Comparison of ENCODE assay signal across 18 cellular contexts in the genomic region with DNA sequence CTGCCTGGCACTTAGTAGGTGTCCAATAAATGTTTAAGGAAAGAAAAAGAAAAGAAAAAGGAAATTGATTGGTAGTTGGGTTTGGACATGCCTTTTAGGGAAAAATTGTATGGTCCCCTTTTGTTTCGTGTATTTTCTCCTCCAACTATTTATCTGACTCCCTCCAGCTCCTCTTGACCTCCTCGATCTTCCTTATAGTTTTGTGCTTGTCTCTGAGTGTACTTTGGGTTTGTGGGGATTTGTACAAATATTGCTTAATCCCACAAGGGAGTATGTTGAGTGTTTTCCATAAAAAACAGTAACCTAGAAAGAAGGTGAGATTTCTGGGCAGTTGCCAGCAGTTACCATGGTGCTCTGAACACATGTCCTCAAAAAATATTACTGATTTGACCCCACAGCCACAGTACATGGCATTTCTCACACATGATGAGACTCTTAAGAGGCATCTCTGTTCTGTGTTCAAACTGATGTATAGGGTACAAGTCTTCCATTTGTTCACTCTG. TPM values are rescaled to one million over a fixed set of nuclear protein-coding genes. Genes with fewer than 3 reads are reported as not detected.
DNase-seq lines count a peak whose midpoint lies in the region; ATAC-seq, FAIRE-seq and TF ChIP-seq lines count a peak whose summit lies in the region.
"Had no signal": no experiment of that assay in that cellular context is flagged by ENCODE, and none has a peak within 500 bp of the region (broad histone marks: within the 10 kb centered on the region; RNA-seq: fewer than 3 reads in every experiment).

No MANE protein-coding gene starts in this region.

- H3K4me3 ChIP-seq in HepG2 (replicated peaks in 1 of 3; ENCODE audit: insufficient read depth in 1 of 3, low read depth in 2 of 3, low read length in 3 of 3) (no peak overlapping the region), right lobe of liver (no peak overlapping the region), fibroblast of pulmonary artery (replicated peaks; ENCODE audit: low read depth, low read length) (no peak overlapping the region), spleen (no peak overlapping the region)
- H3K4me3 ChIP-seq: A549 had no signal

- in situ Hi-C loops in HepG2 (cut with HindIII; ENCODE audit: extremely low pct_ligation_motif_present, low pct_unique_long_range_greater_than_20kb): no loop called here

- H4K20me1 ChIP-seq in HepG2 (ENCODE audit: insufficient read depth, low read length): no peaks in the 10 kb centered on the region

- H3K27ac ChIP-seq in HepG2 (ENCODE audit: extremely low read length, insufficient read depth, low read length) (no peak overlapping the region), right lobe of liver (no peak overlapping the region), spleen (peak overlapping the region in 2 of 8 donors; percentile 0 to 65)
- H3K27ac ChIP-seq: A549, C4-2B had no signal

- H3K27me3 ChIP-seq in HepG2 (ENCODE audit: control insufficient read depth in 1 of 2, insufficient read depth in 2 of 2, low read length in 2 of 2) (no peaks in the 10 kb centered on the region; a peak in 1 of 5 replicates), right lobe of liver (no peaks in the 10 kb centered on the region), spleen (replicated peaks in 1 of 7) (no peaks in the 10 kb centered on the region)
- H3K27me3 ChIP-seq: BE2C had no signal

- no peak overlapping the region for H3K4me2 ChIP-seq in HepG2 (ENCODE audit: low read depth, low read length)
- H3K4me2 ChIP-seq: A549 had no signal

- CTCF ChIA-PET in HepG2 (lab: Yijun Ruan, JAX; ENCODE audit: low intra/inter-chr PET ratio, low total read pairs): no interaction called here

- no peak for ATAC-seq in HepG2
- ATAC-seq in right lobe of liver: no peak

- no peak for TF ChIP-seq CTCF in HepG2 (CRISPR knock-in tag; IDR thresholded peaks at IDR 0.05)
- TF ChIP-seq CTCF in right lobe of liver (IDR thresholded peaks at IDR 0.05): no peak
- TF ChIP-seq CTCF in fibroblast of pulmonary artery (IDR thresholded peaks at IDR 0.05; ENCODE audit: low read length, missing control alignments): no peak
- TF ChIP-seq CTCF in spleen (IDR thresholded peaks at IDR 0.05 in 8 of 11, conservative IDR thresholded peaks at IDR 0.05 in 3 of 11): no peak

- H3K4me1 ChIP-seq in HepG2 (ENCODE audit: insufficient read depth, low read length): peaks cover 19% of the 10 kb centered on the region
- no peaks in the 10 kb centered on the region for H3K4me1 ChIP-seq in right lobe of liver
- peaks cover 0 to 7% (median 0%) of the 10 kb centered on the region in 6 donors for H3K4me1 ChIP-seq in spleen
- H3K4me1 ChIP-seq: BE2C had no signal

- TF ChIP-seq EP300 in HepG2 (IDR thresholded peaks at IDR 0.05; ENCODE audit: low read depth in 2 of 2, low read length in 2 of 2) (no peak), HepG2 (CRISPR knock-in tag; IDR thresholded peaks at IDR 0.05; ENCODE audit: borderline replicate concordance) (no peak)

- H2AFZ ChIP-seq in HepG2 (ENCODE audit: low read length): no peak overlapping the region

- TF ChIP-seq RAD21 in HepG2 (CRISPR knock-in tag; IDR thresholded peaks at IDR 0.05): no peak

- no peak for FAIRE-seq in HepG2 (lab: Jason Lieb, UNC)
- FAIRE-seq: A549, GM12891 had no signal

- H3K36me3 ChIP-seq in HepG2 (replicated peaks in 1 of 2; ENCODE audit: control insufficient read depth in 1 of 2, insufficient read depth in 2 of 2, low read length in 2 of 2) (no peaks in the 10 kb centered on the region), right lobe of liver (no peaks in the 10 kb centered on the region), spleen (no peaks in the 10 kb centered on the region)
- H3K36me3 ChIP-seq: BE2C had no signal

- BruUV-seq in HepG2 (replicated peaks; lab: Mats Ljungman, UMichigan): no TSS peak

- WGBS in HepG2 (ENCODE audit: low lambda C conversion rate): 2% methylated on average over 2 of the region's 2 CpGs
- WGBS in right lobe of liver (ENCODE audit: insufficient coverage, low coverage, low lambda C conversion rate, missing lambda C conversion rate): 36% methylated on average over 2 of the region's 2 CpGs
- 66 to 92% (median 86%) methylated on average over 2 of the region's 2 CpGs for WGBS in spleen, 5 donors

- H3K79me2 ChIP-seq in HepG2 (ENCODE audit: insufficient read depth, low read length): no peaks in the 10 kb centered on the region

- POLR2A ChIA-PET in HepG2 (lab: Yijun Ruan, JAX): no interaction called here

- intact Hi-C loops in HepG2 (cut with micrococcal nuclease; ENCODE audit: unreplicated experiment): no loop called here
- intact Hi-C loops in right lobe of liver (cut with DNase I): no loop called here
- intact Hi-C loops in spleen (cut with DNase I; ENCODE audit: low total_unique reads): no loop called here
- intact Hi-C loops in posterior cingulate gyrus (cut with DNase I): no loop called here

- DNase-seq in HepG2 (ENCODE audit: low spot score): peak; percentile 2
- DNase-seq in right lobe of liver: no peak
- DNase-seq in NCI-H69 (lab: John Stamatoyannopoulos, UW): peak; percentile 32
- DNase-seq in fibroblast of pulmonary artery (ENCODE audit: low read depth): peak; percentile 37
- DNase-seq in renal cortical epithelial cell (ENCODE audit: low read depth): peak; percentile 47
- no peak for DNase-seq in spleen
- DNase-seq in SK-N-DZ (ENCODE audit: low spot score): no peak
- no peak for DNase-seq in posterior cingulate gyrus
- DNase-seq: BE2C; CD4-positive, alpha-beta memory T cell; DMS79; GOT3; H9 had no signal

- TF ChIP-seq POLR2A in HepG2 (IDR thresholded peaks at IDR 0.05; ENCODE audit: insufficient read depth in 1 of 2, low read depth in 2 of 2, low read length in 2 of 2) (no peak), right lobe of liver (IDR thresholded peaks at IDR 0.05) (no peak), spleen (IDR thresholded peaks at IDR 0.05) (no peak)

- H3K9me3 ChIP-seq in HepG2 (ENCODE audit: low read length): no peaks in the 10 kb centered on the region
- H3K9me3 ChIP-seq in right lobe of liver: no peaks in the 10 kb centered on the region
- H3K9me3 ChIP-seq in spleen: peaks cover 0 to 2% (median 0%) of the 10 kb centered on the region in 8 donors
- H3K9me3 ChIP-seq: BE2C had no signal

- no peak overlapping the region for H3K9ac ChIP-seq in HepG2 (ENCODE audit: insufficient read depth, low read depth, low read length)

TF ChIP-seq in HepG2, 621 proteins besides CTCF, POLR2A, EP300 and RAD21 (continues in another document):
- TF ChIP-seq, protein P1, sequence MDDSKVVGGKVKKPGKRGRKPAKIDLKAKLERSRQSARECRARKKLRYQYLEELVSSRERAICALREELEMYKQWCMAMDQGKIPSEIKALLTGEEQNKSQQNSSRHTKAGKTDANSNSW (CRISPR knock-in tag; IDR thresholded peaks at IDR 0.05; ENCODE audit: borderline replicate concordance): no peak
- TF ChIP-seq TOPORS (CRISPR knock-in tag; IDR thresholded peaks at IDR 0.05) (no peak), JUNB (CRISPR knock-in tag; IDR thresholded peaks at IDR 0.05; ENCODE audit: borderline replicate concordance) (no peak), RELA (CRISPR knock-in tag; IDR thresholded peaks at IDR 0.05) (no peak), ZNF260 (CRISPR knock-in tag; IDR thresholded peaks at IDR 0.05; ENCODE audit: borderline replicate concordance, low read depth) (no peak)
- TF ChIP-seq, protein P2, sequence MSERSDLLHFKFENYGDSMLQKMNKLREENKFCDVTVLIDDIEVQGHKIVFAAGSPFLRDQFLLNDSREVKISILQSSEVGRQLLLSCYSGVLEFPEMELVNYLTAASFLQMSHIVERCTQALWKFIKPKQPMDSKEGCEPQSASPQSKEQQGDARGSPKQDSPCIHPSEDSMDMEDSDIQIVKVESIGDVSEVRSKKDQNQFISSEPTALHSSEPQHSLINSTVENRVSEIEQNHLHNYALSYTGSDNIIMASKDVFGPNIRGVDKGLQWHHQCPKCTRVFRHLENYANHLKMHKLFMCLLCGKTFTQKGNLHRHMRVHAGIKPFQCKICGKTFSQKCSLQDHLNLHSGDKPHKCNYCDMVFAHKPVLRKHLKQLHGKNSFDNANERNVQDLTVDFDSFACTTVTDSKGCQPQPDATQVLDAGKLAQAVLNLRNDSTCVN (CRISPR knock-in tag; IDR thresholded peaks at IDR 0.05; ENCODE audit: borderline replicate concordance): no peak

RNA-seq across cellular contexts. Expression of a gene that starts 15.7 kb away (rescaled TPM):
- total RNA-seq in HepG2 (2016; rRNA removed; fragmentation: Illumina TruSeq; extraction: Trizol) (not detected in 2 replicates), right lobe of liver (under 1 TPM; 0.15 to 0.49 (median 0.23) TPM), renal cortical epithelial cell (0.10 and 0.17 TPM in 2 replicates), spleen (1 to 10 TPM; 1.1 to 8.8 (median 3.2) TPM)
- not detected in 2 replicates for total RNA-seq in HepG2 (2016; cell fraction: cytosol; rRNA removed; fragmentation: Illumina TruSeq; extraction: Trizol; ENCODE audit: low read depth)
- total RNA-seq in HepG2 (2016; cell fraction: insoluble cytoplasmic fraction; rRNA removed; fragmentation: Illumina TruSeq; extraction: Trizol): not detected in 2 replicates
- total RNA-seq in HepG2 (2016; cell fraction: membrane; rRNA removed; fragmentation: Illumina TruSeq; extraction: Trizol): not detected in 2 replicates
- not detected in 2 replicates for total RNA-seq in HepG2 (2016; cell fraction: nucleus; rRNA removed; fragmentation: Illumina TruSeq; extraction: Trizol)
- polyA plus RNA-seq in HepG2 (2011; rRNA removed) (not detected in 2 replicates), spleen (1 to 10 TPM in 2 of 3 donors, under 1 TPM in 1; 0.62 to 1.7 (median 1.3) TPM)
- not detected in 2 replicates for polyA plus RNA-seq in HepG2 (2011; cell fraction: cytosol; rRNA removed)
- polyA plus RNA-seq in HepG2 (2011; cell fraction: nucleus; rRNA removed): not detected in 2 replicates
- not detected in 2 replicates for polyA plus RNA-seq in HepG2 (2012)
- polyA plus RNA-seq in HepG2 (2016; cell fraction: cytosol; fragmentation: Illumina TruSeq; extraction: Trizol; ENCODE audit: low read depth): not detected in 2 replicates
- not detected in 2 replicates for polyA plus RNA-seq in HepG2 (2016; cell fraction: insoluble cytoplasmic fraction; fragmentation: Illumina TruSeq; extraction: Trizol; ENCODE audit: low read depth)
- polyA plus RNA-seq in HepG2 (2016; cell fraction: membrane; fragmentation: Illumina TruSeq; extraction: Trizol; ENCODE audit: low read depth): not detected in 2 replicates
- not detected in 2 replicates for polyA plus RNA-seq in HepG2 (2016; cell fraction: nucleus; fragmentation: Illumina TruSeq; extraction: Trizol; ENCODE audit: insufficient read depth, low read depth)
- not detected in 2 replicates for polyA minus RNA-seq in HepG2 (2011; rRNA and poly(A)+ RNA removed; ENCODE audit: low replicate concordance)
- polyA minus RNA-seq in HepG2 (2011; cell fraction: cytosol; rRNA and poly(A)+ RNA removed): not detected in 2 replicates
- polyA minus RNA-seq in HepG2 (2011; cell fraction: nucleus; rRNA and poly(A)+ RNA removed): not detected in 2 replicates
- not detected in 2 replicates for polyA plus RNA-seq in SK-N-DZ (2014; cell fraction: cytosol; rRNA removed)
- not detected in 2 replicates for polyA plus RNA-seq in SK-N-DZ (2014; cell fraction: nucleus; rRNA removed)
- total RNA-seq: CD4-positive, alpha-beta memory T cell; G401; H9; HT1080 had no signal

Comparison
In these comparisons a context has a peak if more than half of its experiments do, and no peak if none do; other contexts are left out.
1. DNase-seq: peak in HepG2 (single experiment), NCI-H69 (single experiment), fibroblast of pulmonary artery (single experiment) and renal cortical epithelial cell (single experiment); none in right lobe of liver (0 of 3), spleen (single experiment), SK-N-DZ (single experiment) and posterior cingulate gyrus (0 of 10).